In genomic region chr11:70423523-70424505, GRCh38 we compare ENCODE assay signal across 8 cellular contexts. TPM values are rescaled to one million over a fixed set of nuclear protein-coding genes. Genes with fewer than 3 reads are reported as not detected.
DNase-seq lines count a peak whose midpoint lies in the region; ATAC-seq, FAIRE-seq and TF ChIP-seq lines count a peak whose summit lies in the region.

No MANE protein-coding gene starts in this region.

- no peak overlapping the region for H3K27ac ChIP-seq in SJSA1

- peak; percentile 97 for DNase-seq in A172 (ENCODE audit: low spot score)
- DNase-seq in GM19239 (ENCODE audit: insufficient read length, low spot score), result peak; percentile 46
- DNase-seq in SJSA1 (ENCODE audit: low read depth in 1 of 2, low spot score in 2 of 2), result peak; percentile 85 to 98
- DNase-seq in fibroblast of peridontal ligament (ENCODE audit: extremely low read depth), result peak; percentile 64
- peak; percentile 14 for DNase-seq in stimulated activated CD8-positive, alpha-beta memory T cell treated with anti-CD3 and anti-CD28 coated beads, Interleukin-7, amount 100 ng/mL, for 24 hours (ENCODE audit: low read depth)
- no peak for DNase-seq in lower leg skin (ENCODE audit: low spot score in 2 of 2)
- DNase-seq in DMS153 treated with DMSO at 0.1 percent for 48 hours (lab: John Stamatoyannopoulos, UW; ENCODE audit: unreplicated experiment), result no peak

- H3K27me3 ChIP-seq in SJSA1 (replicated peaks), result no peaks in the 10 kb centered on the region

- FAIRE-seq in GM19239 (lab: Jason Lieb, UNC), result no peak

- no peak overlapping the region for H3K4me3 ChIP-seq in SJSA1
- H3K4me3 ChIP-seq in lower leg skin (ENCODE audit: low read depth, poor library complexity, severe bottlenecking), result no peak overlapping the region

- ATAC-seq in GM21723 (IDR thresholded peaks at IDR 0.05; ENCODE audit: unreplicated experiment), result no peak

- intact Hi-C loops in lower leg skin (cut with DNase I; ENCODE audit: low total_unique reads), result no loop called here

- TF ChIP-seq POLR2A in lower leg skin (IDR thresholded peaks at IDR 0.05), result no peak

- H3K36me3 ChIP-seq in SJSA1, result peaks cover 100% of the 10 kb centered on the region

- TF ChIP-seq CTCF in lower leg skin (IDR thresholded peaks at IDR 0.05), result no peak

- peaks cover 14% of the 10 kb centered on the region for H3K4me1 ChIP-seq in SJSA1 (replicated peaks)

- no peaks in the 10 kb centered on the region for H3K9me3 ChIP-seq in SJSA1 (replicated peaks)

- 82 to 85% methylated on average over 34 of the region's 34 CpGs for WGBS in lower leg skin, 2 donors

RNA-seq across cellular contexts. Expression of gene CTTN, which starts 25.5 kb away (rescaled TPM):
- total RNA-seq in A172 (2014; rRNA removed; shearing (Covaris generic)), result 286 and 305 TPM in 2 replicates
- total RNA-seq in SJSA1 (2014; rRNA removed; shearing (Covaris generic)), result 747 and 1,035 TPM in 2 replicates
- total RNA-seq in lower leg skin, result 100 to 1,000 TPM; 251 to 343 (median 288) TPM

Comparison
In these comparisons a context has a peak if more than half of its experiments do, and no peak if none do; other contexts are left out.
1. DNase-seq: peak in A172 (single experiment), GM19239 (single experiment), SJSA1 (2 of 2), fibroblast of peridontal ligament (single experiment) and stimulated activated CD8-positive, alpha-beta memory T cell treated with anti-CD3 and anti-CD28 coated beads, Interleukin-7, amount 100 ng/mL, for 24 hours (single experiment); none in lower leg skin (0 of 2) and DMS153 treated with DMSO at 0.1 percent for 48 hours (single experiment).